ENCODE assay signal across 14 cellular contexts in genomic region chr20:57009775-57010174, GRCh38.
"Had no signal": no experiment of that assay in that cellular context is flagged by ENCODE, and none has a peak within 500 bp of the region (broad histone marks: within the 10 kb centered on the region; RNA-seq: fewer than 3 reads in every experiment).

No MANE protein-coding gene starts in this region.

- H3K4me1 Mint-ChIP-seq: natural killer cell; stimulated activated effector memory CD8-positive, alpha-beta T cell treated with anti-CD3 and anti-CD28 coated beads, Interleukin-12 subunit alpha, Interleukin-12 subunit beta, amount 100 ng/mL, for 72 hours had no signal

- H3K9me3 ChIP-seq: heart left ventricle, psoas muscle, right lobe of liver, tibial artery had no signal

- H3K27ac Mint-ChIP-seq: natural killer cell; stimulated activated effector memory CD8-positive, alpha-beta T cell treated with anti-CD3 and anti-CD28 coated beads, Interleukin-12 subunit alpha, Interleukin-12 subunit beta, amount 100 ng/mL, for 72 hours; stimulated activated naive CD8-positive, alpha-beta T cell treated with anti-CD3 and anti-CD28 coated beads, Interleukin-15, Interleukin-2, amounts not matched to agents 100 ng/mL and 50 ng/mL, for 24 hours had no signal

- H3K9me3 Mint-ChIP-seq: natural killer cell; stimulated activated effector memory CD8-positive, alpha-beta T cell treated with anti-CD3 and anti-CD28 coated beads, Interleukin-12 subunit alpha, Interleukin-12 subunit beta, amount 100 ng/mL, for 72 hours; stimulated activated naive CD8-positive, alpha-beta T cell treated with anti-CD3 and anti-CD28 coated beads, Interleukin-15, Interleukin-2, amounts not matched to agents 100 ng/mL and 50 ng/mL, for 24 hours had no signal

- H3K4me1 ChIP-seq: heart left ventricle, psoas muscle, right lobe of liver had no signal

- H3K4me3 ChIP-seq: heart left ventricle, psoas muscle, right lobe of liver, tibial artery had no signal

- H3K27ac ChIP-seq: heart left ventricle, psoas muscle, right lobe of liver, tibial artery had no signal

- H3K4me3 Mint-ChIP-seq: natural killer cell; stimulated activated effector memory CD8-positive, alpha-beta T cell treated with anti-CD3 and anti-CD28 coated beads, Interleukin-12 subunit alpha, Interleukin-12 subunit beta, amount 100 ng/mL, for 72 hours; stimulated activated naive CD8-positive, alpha-beta T cell treated with anti-CD3 and anti-CD28 coated beads, Interleukin-15, Interleukin-2, amounts not matched to agents 100 ng/mL and 50 ng/mL, for 24 hours had no signal

- H3K27me3 ChIP-seq: right lobe of liver had no signal

- H3K36me3 ChIP-seq: heart left ventricle, right lobe of liver, tibial artery had no signal

- DNase-seq: effector memory CD4-positive, alpha-beta T cell; heart left ventricle; hippocampal formation; kidney glomerular epithelial cell; natural killer cell; psoas muscle; retina; right lobe of liver; stimulated activated CD4-positive, alpha-beta T cell treated with anti-CD3 and anti-CD28 coated beads, Interleukin-4, amount 100 ng/mL, for 1 hour; stimulated activated CD8-positive, alpha-beta memory T cell treated with anti-CD3 and anti-CD28 coated beads, Interleukin-4, amount 100 ng/mL, for 48 hours; tibial artery had no signal

- ATAC-seq: esophagus mucosa; heart left ventricle; natural killer cell; psoas muscle; right lobe of liver; stimulated activated effector memory CD8-positive, alpha-beta T cell treated with anti-CD3 and anti-CD28 coated beads, Interleukin-12 subunit alpha, Interleukin-12 subunit beta, amount 100 ng/mL, for 72 hours had no signal

- H3K36me3 Mint-ChIP-seq: natural killer cell; stimulated activated effector memory CD8-positive, alpha-beta T cell treated with anti-CD3 and anti-CD28 coated beads, Interleukin-12 subunit alpha, Interleukin-12 subunit beta, amount 100 ng/mL, for 72 hours had no signal
